In the genomic region with DNA sequence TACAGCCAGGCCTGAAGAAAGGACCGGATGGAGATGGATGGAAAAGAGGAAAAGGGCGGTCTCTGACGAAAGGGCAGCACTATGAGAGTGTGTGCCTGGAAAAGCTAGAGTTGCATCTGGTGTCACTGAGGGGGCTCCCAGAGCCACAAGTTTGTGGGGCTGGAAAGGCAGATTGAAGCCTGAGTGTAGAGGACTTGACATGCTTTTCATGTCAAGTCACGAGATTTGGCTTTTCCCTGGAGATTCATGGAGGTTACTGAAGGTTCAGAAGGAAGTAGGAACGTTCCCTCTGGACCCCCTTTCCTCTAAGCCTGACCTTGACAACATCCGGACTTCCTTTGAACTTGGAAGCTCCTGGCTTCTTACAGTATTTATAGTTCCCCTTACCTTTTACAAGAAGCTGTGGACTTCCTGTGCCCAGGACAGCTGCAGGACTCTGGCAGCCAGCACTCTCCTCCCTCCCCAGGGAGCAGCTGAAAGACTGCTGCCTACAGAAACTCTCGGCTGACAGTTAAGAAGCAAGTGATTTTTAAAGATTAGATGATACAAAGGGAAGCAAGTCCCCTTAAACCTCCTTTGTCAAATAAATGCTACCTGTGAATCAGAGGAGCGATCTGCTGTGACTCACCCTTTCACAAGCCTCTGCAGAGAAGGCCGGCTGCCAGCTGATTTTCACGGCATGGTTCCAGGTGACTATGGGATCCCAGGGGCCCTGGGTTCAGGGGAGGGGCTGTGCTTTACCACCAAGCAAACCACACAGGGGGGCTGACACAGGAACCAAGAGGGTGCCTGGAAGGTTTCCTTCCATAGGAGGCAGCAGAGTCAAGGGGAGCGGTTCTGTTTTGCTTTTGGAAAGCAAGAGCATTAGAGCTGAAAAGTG, we compare ENCODE assay signal across 8 cellular contexts.
DNase-seq lines count a peak whose midpoint lies in the region; ATAC-seq and TF ChIP-seq lines count a peak whose summit lies in the region.

No MANE protein-coding gene starts in this region.

- no peaks in the 10 kb centered on the region for H3K9me3 ChIP-seq in breast epithelium
- H3K9me3 ChIP-seq in mesodermal cell (ENCODE audit: control insufficient read depth, low read length): peaks cover 2% of the 10 kb centered on the region

- peak overlapping the region; percentile 62 to 72 for H3K4me3 Mint-ChIP-seq in stimulated activated naive B cell treated with anti-CD40 and anti-IgM and Interleukin-4, amounts not matched to agents 10 μg/mL and 1 μg/mL and 100 μg/mL, for 72 hours

- H3K4me3 ChIP-seq in breast epithelium: peak overlapping the region in 1 of 3 donors; percentile 23
- H3K4me3 ChIP-seq in mesodermal cell (ENCODE audit: extremely low read depth, insufficient read depth, low read length, poor library complexity, severe bottlenecking): no peak overlapping the region

- POLR2A ChIA-PET in RWPE1 (lab: Yijun Ruan, JAX; ENCODE audit: low non-redundant PET): no interaction called here

- no peaks in the 10 kb centered on the region for H3K9me3 Mint-ChIP-seq in stimulated activated naive B cell treated with anti-CD40 and anti-IgM and Interleukin-4, amounts not matched to agents 10 μg/mL and 1 μg/mL and 100 μg/mL, for 72 hours

- H3K27ac ChIP-seq in RWPE1: peak overlapping the region; percentile 80
- H3K27ac ChIP-seq in breast epithelium: peak overlapping the region; percentile 31 to 66
- H3K27ac ChIP-seq in mesodermal cell (ENCODE audit: low read depth, low read length, severe bottlenecking): peak overlapping the region; percentile 18

- intact Hi-C loops in breast epithelium (cut with DNase I; ENCODE audit: low total_unique reads): no loop called here

- peaks cover 0 to 24% of the 10 kb centered on the region in 2 donors for H3K27me3 Mint-ChIP-seq in stimulated activated naive B cell treated with anti-CD40 and anti-IgM and Interleukin-4, amounts not matched to agents 10 μg/mL and 1 μg/mL and 100 μg/mL, for 72 hours

- no peaks in the 10 kb centered on the region for H3K27me3 ChIP-seq in breast epithelium

- peaks cover 0 to 6% of the 10 kb centered on the region in 2 donors for H3K36me3 Mint-ChIP-seq in stimulated activated naive B cell treated with anti-CD40 and anti-IgM and Interleukin-4, amounts not matched to agents 10 μg/mL and 1 μg/mL and 100 μg/mL, for 72 hours

- 62 to 64% methylated on average over 8 to 9 of the region's 11 CpGs for WGBS in mesodermal cell (ENCODE audit: insufficient coverage in 2 of 2), 2 experiments

- DNase-seq in GF-D8 (lab: John Stamatoyannopoulos, UW) (peak; percentile 58), RWPE1 (ENCODE audit: low spot score) (peak; percentile 80), breast epithelium (ENCODE audit: low spot score in 2 of 2) (peak in 1 of 2 donors; percentile 65), DMS114 treated with DMSO at 0.1 percent for 48 hours (lab: John Stamatoyannopoulos, UW; ENCODE audit: unreplicated experiment) (no peak), superior temporal gyrus (ENCODE audit: extremely low spot score) (no peak)
- DNase-seq in stimulated activated naive B cell treated with anti-CD40 and anti-IgM and Interleukin-4, amounts not matched to agents 10 μg/mL and 1 μg/mL and 100 μg/mL, for 72 hours: peak; percentile 27

- TF ChIP-seq CTCF in RWPE1 (conservative IDR thresholded peaks at IDR 0.05; ENCODE audit: low read depth): no peak; the same call in 1 of the 2 replicates
- TF ChIP-seq CTCF in breast epithelium (IDR thresholded peaks at IDR 0.05): no peak

- no peak for TF ChIP-seq POLR2A in breast epithelium (IDR thresholded peaks at IDR 0.05)

- H3K4me1 ChIP-seq in breast epithelium: no peaks in the 10 kb centered on the region
- H3K4me1 ChIP-seq in mesodermal cell (ENCODE audit: control insufficient read depth, insufficient read depth, low read length, poor library complexity, severe bottlenecking): peaks cover 3% of the 10 kb centered on the region

- peak; percentile 46 for ATAC-seq in HG02884 (IDR thresholded peaks at IDR 0.05; ENCODE audit: unreplicated experiment)
- peak; percentile 70 to 73 for ATAC-seq in stimulated activated naive B cell treated with anti-CD40 and anti-IgM and Interleukin-4, amounts not matched to agents 10 μg/mL and 1 μg/mL and 100 μg/mL, for 72 hours (replicated peaks)

- CTCF ChIA-PET in RWPE1 (lab: Yijun Ruan, JAX): interaction anchor here (0.7 kb wide), 2 partner anchors 12 to 24 kb away, joined by 4 read pairs; no protein-coding TSS in a partner anchor

- H3K36me3 ChIP-seq in breast epithelium: no peaks in the 10 kb centered on the region
- no peaks in the 10 kb centered on the region for H3K36me3 ChIP-seq in mesodermal cell (ENCODE audit: control insufficient read depth, insufficient read depth, low read length)

- H3K4me1 Mint-ChIP-seq in stimulated activated naive B cell treated with anti-CD40 and anti-IgM and Interleukin-4, amounts not matched to agents 10 μg/mL and 1 μg/mL and 100 μg/mL, for 72 hours: peaks cover 20 to 32% of the 10 kb centered on the region in 2 donors

- no peak overlapping the region for H3K27ac Mint-ChIP-seq in stimulated activated naive B cell treated with anti-CD40 and anti-IgM and Interleukin-4, amounts not matched to agents 10 μg/mL and 1 μg/mL and 100 μg/mL, for 72 hours

Comparison
In these comparisons a context has a peak if more than half of its experiments do, and no peak if none do; other contexts are left out.
1. DNase-seq: peak in GF-D8 (single experiment), RWPE1 (single experiment) and stimulated activated naive B cell treated with anti-CD40 and anti-IgM and Interleukin-4, amounts not matched to agents 10 μg/mL and 1 μg/mL and 100 μg/mL, for 72 hours (single experiment); none in DMS114 treated with DMSO at 0.1 percent for 48 hours (single experiment) and superior temporal gyrus (single experiment).
2. H3K27ac ChIP-seq: peak in every context shown above with its lines; median percentile 80 in RWPE1; 48 in breast epithelium; 18 in mesodermal cell.